ENCODE assay signal across 13 cellular contexts in genomic region chr7:3404490-3404889, GRCh38.
DNase-seq lines count a peak whose midpoint lies in the region; ATAC-seq and TF ChIP-seq lines count a peak whose summit lies in the region.
"Had no signal": no experiment of that assay in that cellular context is flagged by ENCODE, and none has a peak within 500 bp of the region (broad histone marks: within the 10 kb centered on the region; RNA-seq: fewer than 3 reads in every experiment).

No MANE protein-coding gene starts in this region.

- H3K27me3 ChIP-seq in kidney epithelial cell (ENCODE audit: control insufficient read depth, insufficient read depth, low read length), result no peaks in the 10 kb centered on the region
- H3K27me3 ChIP-seq: neutrophil, Peyer's patch had no signal

- in situ Hi-C loops in T47D (cut with HindIII; ENCODE audit: low pct_unique_long_range_greater_than_20kb, low sequenced_read_pairs), result no loop called here

- no peak overlapping the region for H3K4me3 ChIP-seq in kidney epithelial cell (ENCODE audit: low read depth, low read length)
- H3K4me3 ChIP-seq: Peyer's patch had no signal

- H3K36me3 ChIP-seq in kidney epithelial cell (ENCODE audit: control insufficient read depth, insufficient read depth, low read length), result no peaks in the 10 kb centered on the region
- H3K36me3 ChIP-seq: neutrophil, Peyer's patch had no signal

- peak; percentile 85 for DNase-seq in DMS 273 (lab: John Stamatoyannopoulos, UW; ENCODE audit: unreplicated experiment)
- peak; percentile 72 for DNase-seq in M059J (ENCODE audit: low read depth)
- peak; percentile 21 to 82 for DNase-seq in T47D (ENCODE audit: low read depth in 1 of 2, low spot score in 1 of 2)
- peak; percentile 47 for DNase-seq in kidney epithelial cell (ENCODE audit: low read depth)
- DNase-seq in germinal center (ENCODE audit: low spot score), result no peak
- no peak for DNase-seq in activated CD4-positive, alpha-beta T cell treated with anti-CD3 and anti-CD28 coated beads, Interleukin-2, amount 50 U/mL, for 4 hours
- no peak for DNase-seq in NCI-H345 (lab: John Stamatoyannopoulos, UW)
- DNase-seq: activated CD8-positive, alpha-beta memory T cell treated with anti-CD3 and anti-CD28 coated beads, Interleukin-2, amount 50 U/mL, for 48 hours; NCI-H2029 treated with DMSO at 0.1 percent for 48 hours; Peyer's patch had no signal

- ATAC-seq in HG03442 (IDR thresholded peaks at IDR 0.05; ENCODE audit: unreplicated experiment), result no peak
- ATAC-seq: stimulated activated effector memory CD8-positive, alpha-beta T cell treated with anti-CD3 and anti-CD28 coated beads, Interleukin-12 subunit alpha, Interleukin-12 subunit beta, amount 100 ng/mL, for 72 hours had no signal

- no peak for TF ChIP-seq CTCF in kidney epithelial cell (IDR thresholded peaks at IDR 0.05; ENCODE audit: insufficient read depth, low read length, poor library complexity, severe bottlenecking)

Comparison
In these comparisons a context has a peak if more than half of its experiments do, and no peak if none do; other contexts are left out.
1. DNase-seq: peak in DMS 273 (single experiment), M059J (single experiment), T47D (2 of 2) and kidney epithelial cell (single experiment); none in germinal center (single experiment), activated CD4-positive, alpha-beta T cell treated with anti-CD3 and anti-CD28 coated beads, Interleukin-2, amount 50 U/mL, for 4 hours (0 of 2) and NCI-H345 (single experiment).